Comparison of ENCODE assay signal across 24 cellular contexts in the genomic region with DNA sequence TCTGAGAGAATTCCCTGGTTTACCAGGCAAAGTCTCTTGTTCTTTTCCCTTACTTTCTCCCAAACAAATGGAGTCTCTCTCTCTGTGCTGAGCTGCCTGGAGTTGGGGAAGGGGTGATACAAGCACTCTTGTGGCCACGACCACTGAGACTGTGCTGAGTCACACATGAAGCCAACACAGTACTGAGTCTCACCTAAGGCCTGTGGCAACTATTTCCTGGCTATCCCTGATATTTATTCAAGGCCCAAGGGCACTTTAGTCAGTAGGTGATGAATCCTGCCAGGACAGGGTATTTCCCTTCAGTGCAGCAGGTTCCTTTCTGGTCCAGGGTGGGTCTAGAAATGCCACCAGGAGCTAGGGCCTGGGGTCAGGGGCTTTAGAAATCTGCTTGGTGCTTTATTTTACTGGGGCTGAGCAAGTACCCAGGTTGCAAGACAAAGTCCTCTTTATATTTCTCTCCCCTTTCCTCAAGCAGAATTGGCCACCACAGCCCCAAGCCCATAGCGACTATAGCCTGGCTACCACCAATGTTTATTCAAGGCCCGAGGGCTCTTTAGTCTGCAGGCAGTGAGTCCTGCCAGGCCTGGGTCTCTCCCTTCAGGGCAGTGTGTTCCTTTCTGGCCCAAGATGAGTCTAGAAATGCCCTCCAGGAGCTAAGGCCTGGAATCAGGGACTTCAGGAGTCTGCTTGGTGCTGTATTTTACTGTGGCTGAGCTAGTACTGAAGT. TPM values are rescaled to one million over a fixed set of nuclear protein-coding genes. Genes with fewer than 3 reads are reported as not detected.
DNase-seq lines count a peak whose midpoint lies in the region; TF ChIP-seq lines count a peak whose summit lies in the region.
"Had no signal": no experiment of that assay in that cellular context is flagged by ENCODE, and none has a peak within 500 bp of the region (broad histone marks: within the 10 kb centered on the region; RNA-seq: fewer than 3 reads in every experiment).

No MANE protein-coding gene starts in this region.

- H3K4me1 ChIP-seq in trophoblast cell (ENCODE audit: control insufficient read depth in 1 of 2, insufficient read depth in 2 of 2, low read length in 2 of 2) (peaks cover 0 to 2% of the 10 kb centered on the region in 2 experiments), OCI-LY7 (ENCODE audit: insufficient read depth, low read length, poor library complexity, severe bottlenecking) (no peaks in the 10 kb centered on the region)
- H3K4me1 ChIP-seq: psoas muscle had no signal

- H3K23ac ChIP-seq in trophoblast cell (ENCODE audit: low read length), result no peak overlapping the region

- H4K8ac ChIP-seq in trophoblast cell (ENCODE audit: low read depth, low read length), result no peak overlapping the region

- peak overlapping the region; percentile 31 for H2BK5ac ChIP-seq in trophoblast cell (ENCODE audit: low read depth, low read length, poor library complexity)

- no peaks in the 10 kb centered on the region for H3K9me3 ChIP-seq in trophoblast cell (ENCODE audit: insufficient read depth, low read depth, low read length)
- H3K9me3 ChIP-seq in OCI-LY7 (ENCODE audit: low read length), result no peaks in the 10 kb centered on the region
- H3K9me3 ChIP-seq: psoas muscle had no signal

- WGBS in trophoblast cell (ENCODE audit: extremely low coverage, insufficient coverage, insufficient read length), result no CpG with 5 or more reads among the region's 3 CpGs

- TF ChIP-seq CTCF in chondrocyte (IDR thresholded peaks at IDR 0.05) (no peak), OCI-LY7 (conservative IDR thresholded peaks at IDR 0.05; ENCODE audit: low read length) (no peak)

- H3K27me3 ChIP-seq in trophoblast cell (ENCODE audit: insufficient read depth, low read length), result no peaks in the 10 kb centered on the region

- no peaks in the 10 kb centered on the region for H3K27me3 Mint-ChIP-seq in chondrocyte (ENCODE audit: low read depth)
- H3K27me3 Mint-ChIP-seq: activated naive CD8-positive, alpha-beta T cell treated with anti-CD3 and anti-CD28 coated beads, Interleukin-2, amount 10 ng/mL, durations not matched to agents 7 days and 5 days; CD4-positive, CD25-positive, alpha-beta regulatory T cell; effector memory CD8-positive, alpha-beta T cell; natural killer cell treated with Interleukin-12 subunit alpha and Interleukin-12 subunit beta and Interleukin-15 and Interleukin-18, amount 100 ng/mL, for 72 hours; stimulated activated naive B cell treated with anti-CD40 and anti-IgM and Interleukin-4, amounts not matched to agents 10 μg/mL and 1 μg/mL and 100 μg/mL, for 72 hours had no signal

- BruUV-seq in OCI-LY7 (replicated peaks; lab: Mats Ljungman, UMichigan), result no TSS peak

- no peak overlapping the region for H2AK5ac ChIP-seq in trophoblast cell (ENCODE audit: low read length)

- H3K27ac ChIP-seq in trophoblast cell (ENCODE audit: low read depth, low read length), result no peak overlapping the region
- H3K27ac ChIP-seq in OCI-LY7 (ENCODE audit: low read depth, low read length, poor library complexity, severe bottlenecking), result no peak overlapping the region
- H3K27ac ChIP-seq: HL-60, psoas muscle had no signal

- no peak overlapping the region for H3K14ac ChIP-seq in trophoblast cell (ENCODE audit: low read length)

- H3K9me2 ChIP-seq in OCI-LY7 (ENCODE audit: insufficient read depth, low read length), result no peaks in the 10 kb centered on the region

- no peak overlapping the region for H3K4me3 Mint-ChIP-seq in chondrocyte (ENCODE audit: unreplicated experiment)
- H3K4me3 Mint-ChIP-seq: activated naive CD8-positive, alpha-beta T cell treated with anti-CD3 and anti-CD28 coated beads, Interleukin-2, amount 10 ng/mL, durations not matched to agents 7 days and 5 days; CD4-positive, CD25-positive, alpha-beta regulatory T cell; effector memory CD8-positive, alpha-beta T cell; GM23338; natural killer cell treated with Interleukin-12 subunit alpha and Interleukin-12 subunit beta and Interleukin-15 and Interleukin-18, amount 100 ng/mL, for 72 hours; stimulated activated naive B cell treated with anti-CD40 and anti-IgM and Interleukin-4, amounts not matched to agents 10 μg/mL and 1 μg/mL and 100 μg/mL, for 72 hours had no signal

- H2BK120ac ChIP-seq in trophoblast cell (ENCODE audit: insufficient read depth, low read length, poor library complexity), result no peak overlapping the region

- no peak overlapping the region for H4K12ac ChIP-seq in trophoblast cell (ENCODE audit: low read depth, low read length)

- no peaks in the 10 kb centered on the region for H3K36me3 Mint-ChIP-seq in chondrocyte (ENCODE audit: low read depth)
- H3K36me3 Mint-ChIP-seq: natural killer cell treated with Interleukin-12 subunit alpha and Interleukin-12 subunit beta and Interleukin-15 and Interleukin-18, amount 100 ng/mL, for 72 hours had no signal

- H2AFZ ChIP-seq in trophoblast cell (ENCODE audit: insufficient read depth, low read length, poor library complexity) (no peak overlapping the region), OCI-LY7 (ENCODE audit: low read length) (no peak overlapping the region)
- H2AFZ ChIP-seq: GM23338 had no signal

- no peak overlapping the region for H3K9ac ChIP-seq in trophoblast cell (ENCODE audit: low read length)

- intact Hi-C loops in OCI-LY7 (cut with micrococcal nuclease; ENCODE audit: unreplicated experiment), result no loop called here

- H3K4me2 ChIP-seq in trophoblast cell (ENCODE audit: low read length) (no peak overlapping the region), OCI-LY7 (ENCODE audit: low read length) (no peak overlapping the region)
- H3K4me2 ChIP-seq: GM23338 had no signal

- peaks cover 3% of the 10 kb centered on the region for H3K79me1 ChIP-seq in trophoblast cell (ENCODE audit: low read length)

- no peaks in the 10 kb centered on the region for H4K20me1 ChIP-seq in OCI-LY7 (ENCODE audit: insufficient read depth, low read length)

- H3K36me3 ChIP-seq in trophoblast cell (ENCODE audit: control insufficient read depth in 1 of 2, insufficient read depth in 2 of 2, low read length in 2 of 2) (no peaks in the 10 kb centered on the region), OCI-LY7 (ENCODE audit: insufficient read depth, low read length) (no peaks in the 10 kb centered on the region)

- H3K4me1 Mint-ChIP-seq in chondrocyte (ENCODE audit: low read depth), result peaks cover 16% of the 10 kb centered on the region
- H3K4me1 Mint-ChIP-seq: GM23338 had no signal

- no peak overlapping the region for H3K18ac ChIP-seq in trophoblast cell (ENCODE audit: low read length)

- no peaks in the 10 kb centered on the region for H3K79me2 ChIP-seq in trophoblast cell (ENCODE audit: control insufficient read depth, insufficient read depth, low read length, poor library complexity)
- no peaks in the 10 kb centered on the region for H3K79me2 ChIP-seq in OCI-LY7 (ENCODE audit: insufficient read depth, low read depth, low read length)

- DNase-seq in ELR (ENCODE audit: low read depth), result peak; percentile 65
- peak; percentile 41 for DNase-seq in NCI-H2029 (lab: John Stamatoyannopoulos, UW)
- no peak for DNase-seq in chondrocyte (ENCODE audit: low spot score)
- no peak for DNase-seq in trophoblast cell
- DNase-seq in OCI-LY7 (ENCODE audit: low spot score), result no peak
- DNase-seq in globus pallidus (ENCODE audit: low spot score), result no peak
- no peak for DNase-seq in inferior parietal cortex (ENCODE audit: extremely low spot score)
- no peak for DNase-seq in Ammon's horn (ENCODE audit: low spot score)
- DNase-seq: activated CD4-positive, alpha-beta T cell treated with anti-CD3 and anti-CD28 coated beads for 1 hour; activated naive CD8-positive, alpha-beta T cell treated with anti-CD3 and anti-CD28 coated beads, Interleukin-2, amount 10 ng/mL, durations not matched to agents 7 days and 5 days; CD4-positive, CD25-positive, alpha-beta regulatory T cell; effector memory CD8-positive, alpha-beta T cell; KG1; NCI-H2171 treated with DMSO at 0.1 percent for 48 hours; Right ventricle myocardium superior; stimulated activated naive B cell treated with anti-CD40 and anti-IgM and Interleukin-4, amounts not matched to agents 10 μg/mL and 1 μg/mL and 100 μg/mL, for 72 hours; T-helper 2 cell had no signal

- no peak overlapping the region for H4K91ac ChIP-seq in trophoblast cell (ENCODE audit: low read depth, low read length)

- H3K4me3 ChIP-seq in trophoblast cell (ENCODE audit: low read depth, low read length) (no peak overlapping the region), OCI-LY7 (ENCODE audit: low read depth, low read length, poor library complexity, severe bottlenecking) (no peak overlapping the region)
- H3K4me3 ChIP-seq: GM23338, lung, psoas muscle had no signal

- peak overlapping the region; percentile 79 for H3K27ac Mint-ChIP-seq in chondrocyte (ENCODE audit: unreplicated experiment)
- H3K27ac Mint-ChIP-seq: activated naive CD8-positive, alpha-beta T cell treated with anti-CD3 and anti-CD28 coated beads, Interleukin-2, amount 10 ng/mL, durations not matched to agents 7 days and 5 days; CD4-positive, CD25-positive, alpha-beta regulatory T cell; GM23338; natural killer cell treated with Interleukin-12 subunit alpha and Interleukin-12 subunit beta and Interleukin-15 and Interleukin-18, amount 100 ng/mL, for 72 hours; stimulated activated naive B cell treated with anti-CD40 and anti-IgM and Interleukin-4, amounts not matched to agents 10 μg/mL and 1 μg/mL and 100 μg/mL, for 72 hours had no signal

- H2BK12ac ChIP-seq in trophoblast cell (ENCODE audit: low read length), result no peak overlapping the region

- CTCF ChIA-PET in OCI-LY7 (lab: Charles Lee; ENCODE audit: unreplicated experiment), result no interaction called here

- H3K9me3 Mint-ChIP-seq in chondrocyte (ENCODE audit: low read depth), result peaks cover 20% of the 10 kb centered on the region
- H3K9me3 Mint-ChIP-seq: activated naive CD8-positive, alpha-beta T cell treated with anti-CD3 and anti-CD28 coated beads, Interleukin-2, amount 10 ng/mL, durations not matched to agents 7 days and 5 days; effector memory CD8-positive, alpha-beta T cell; natural killer cell treated with Interleukin-12 subunit alpha and Interleukin-12 subunit beta and Interleukin-15 and Interleukin-18, amount 100 ng/mL, for 72 hours; stimulated activated naive B cell treated with anti-CD40 and anti-IgM and Interleukin-4, amounts not matched to agents 10 μg/mL and 1 μg/mL and 100 μg/mL, for 72 hours had no signal

- POLR2A ChIA-PET in OCI-LY7 (lab: Charles Lee), result no interaction called here

- no peak overlapping the region for H3K4ac ChIP-seq in trophoblast cell (ENCODE audit: low read depth, low read length)

RNA-seq across cellular contexts. Expression of gene ARL13A, which starts 10.5 kb away (rescaled TPM):
- total RNA-seq in chondrocyte, result not detected in 3 replicates
- not detected in 2 replicates for polyA plus RNA-seq in trophoblast cell (2013)
- total RNA-seq in OCI-LY7 (2014; rRNA removed; shearing (Covaris generic)), result not detected in 2 replicates
- not detected in 2 replicates for total RNA-seq in OCI-LY7 (2022)
- total RNA-seq: activated naive CD8-positive, alpha-beta T cell treated with anti-CD3 and anti-CD28 coated beads, Interleukin-2, amount 10 ng/mL, durations not matched to agents 7 days and 5 days; cardiac septum; CD4-positive, CD25-positive, alpha-beta regulatory T cell; GM23338; lung; natural killer cell treated with Interleukin-12 subunit alpha and Interleukin-12 subunit beta and Interleukin-15 and Interleukin-18, amount 100 ng/mL, for 72 hours; psoas muscle; Right ventricle myocardium superior; ureter had no signal
- polyA plus RNA-seq: CD4-positive, CD25-positive, alpha-beta regulatory T cell; GM23338; lung; psoas muscle had no signal

RNA-seq across cellular contexts. Expression of gene XKRX, which starts 51.3 kb away (rescaled TPM):
- total RNA-seq in chondrocyte (0.15 TPM in 1 of 3 replicates, not detected in the others), OCI-LY7 (2022) (8.4 and 11.8 TPM in 2 replicates)
- polyA plus RNA-seq in trophoblast cell (2013), result 0.16 and 0.17 TPM in 2 replicates
- 5.8 and 6.4 TPM in 2 replicates for total RNA-seq in OCI-LY7 (2014; rRNA removed; shearing (Covaris generic))
- total RNA-seq: Right ventricle myocardium superior had no signal

Comparison
In these comparisons a context has a peak if more than half of its experiments do, and no peak if none do; other contexts are left out.
1. DNase-seq: peak in ELR (single experiment) and NCI-H2029 (single experiment); none in chondrocyte (single experiment), trophoblast cell (0 of 2), OCI-LY7 (single experiment), globus pallidus (single experiment), inferior parietal cortex (single experiment) and Ammon's horn (single experiment).